13 cellular contexts compared by ENCODE assay signal in the genomic region with DNA sequence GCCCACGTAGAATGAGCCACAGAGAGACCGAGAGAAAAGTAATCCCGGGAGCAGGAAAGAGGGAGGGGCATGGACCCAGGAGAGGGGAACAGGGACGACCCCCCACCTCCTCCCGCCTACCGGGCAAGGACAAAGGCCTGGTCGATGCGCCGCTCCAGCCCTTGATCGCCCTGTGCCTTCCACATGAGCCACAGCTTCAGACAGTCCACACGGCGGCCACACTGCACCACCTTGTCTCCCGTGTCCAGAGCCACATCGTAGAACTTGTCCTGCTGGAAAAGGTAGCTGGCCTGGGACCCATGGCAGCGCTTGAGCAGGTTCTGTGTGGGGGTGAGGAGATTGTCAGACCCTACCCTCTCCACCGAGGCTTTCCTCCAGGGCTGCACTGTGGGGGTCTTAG. TPM values are rescaled to one million over a fixed set of nuclear protein-coding genes. Genes with fewer than 3 reads are reported as not detected.
DNase-seq lines count a peak whose midpoint lies in the region; ATAC-seq, FAIRE-seq and TF ChIP-seq lines count a peak whose summit lies in the region.
"Had no signal": no experiment of that assay in that cellular context is flagged by ENCODE, and none has a peak within 500 bp of the region (broad histone marks: within the 10 kb centered on the region; RNA-seq: fewer than 3 reads in every experiment).

No MANE protein-coding gene starts in this region.

- DNase-seq in DND-41 (no peak), K562 (ENCODE audit: extremely low read depth in 1 of 4, low spot score in 3 of 4) (no peak), osteocyte (ENCODE audit: extremely low spot score, unreplicated experiment) (peak; percentile 79), HCEC 1CT (no peak), iPS-NIHi7 (ENCODE audit: extremely low spot score) (no peak)

- in situ Hi-C loops in K562 (cut with MboI) = no loop called here

- no peak for TF ChIP-seq EP300 in K562 (IDR thresholded peaks at IDR 0.05; ENCODE audit: low read length)

- ATAC-seq in DND-41 (ENCODE audit: insufficient read depth, low read depth) (no peak), K562 (peak; percentile 32), GM19455 (IDR thresholded peaks at IDR 0.05; ENCODE audit: unreplicated experiment) (no peak)

- H3K36me3 Mint-ChIP-seq in osteocyte (ENCODE audit: unreplicated experiment) = peaks cover 13% of the 10 kb centered on the region
- H3K36me3 Mint-ChIP-seq: naive B cell had no signal

- 78% methylated on average over 16 of the region's 16 CpGs for WGBS in K562 (ENCODE audit: insufficient coverage, low coverage, missing lambda C conversion rate)

- H3K79me2 ChIP-seq in DND-41 (ENCODE audit: insufficient read depth, low read length) (no peaks in the 10 kb centered on the region), Loucy (ENCODE audit: insufficient read depth, low read length) (no peaks in the 10 kb centered on the region), K562 (ENCODE audit: control insufficient read depth, insufficient read depth, low read length) (no peaks in the 10 kb centered on the region)

- H3K9me2 ChIP-seq in Loucy (replicated peaks; ENCODE audit: low read depth, low read length) = no peaks in the 10 kb centered on the region

- no peak for TF ChIP-seq RAD21 in K562 (CRISPR knock-in tag; conservative IDR thresholded peaks at IDR 0.05 in 1 of 2, IDR thresholded peaks at IDR 0.05 in 1 of 2)

- TF ChIP-seq CTCF in DND-41 (IDR thresholded peaks at IDR 0.05; ENCODE audit: borderline replicate concordance, extremely low read depth, low read length, poor library complexity, severe bottlenecking) = no peak
- no peak for TF ChIP-seq CTCF in Loucy (conservative IDR thresholded peaks at IDR 0.05; ENCODE audit: low read length)
- no peak for TF ChIP-seq CTCF in K562 (IDR thresholded peaks at IDR 0.05 in 2 of 3, conservative IDR thresholded peaks at IDR 0.05 in 1 of 3; ENCODE audit: insufficient read depth in 2 of 3, low read depth in 1 of 3, low read length in 3 of 3)
- no peak for TF ChIP-seq CTCF in osteocyte (IDR thresholded peaks at IDR 0.05)

- H3K4me3 Mint-ChIP-seq in osteocyte (ENCODE audit: unreplicated experiment) = no peak overlapping the region
- H3K4me3 Mint-ChIP-seq: naive B cell had no signal

- no peak for FAIRE-seq in K562 (lab: Jason Lieb, UNC)

- H3K27me3 ChIP-seq in DND-41 (ENCODE audit: insufficient read depth, low read length, poor library complexity) = no peaks in the 10 kb centered on the region
- no peaks in the 10 kb centered on the region for H3K27me3 ChIP-seq in Loucy (ENCODE audit: insufficient read depth, low read length, poor library complexity, severe bottlenecking)
- H3K27me3 ChIP-seq in K562 (ENCODE audit: control insufficient read depth in 2 of 2, insufficient read depth in 2 of 2, low read length in 2 of 2) = no peaks in the 10 kb centered on the region
- H3K27me3 ChIP-seq: BE2C had no signal

- TF ChIP-seq POLR2A in K562 (conservative IDR thresholded peaks at IDR 0.05) = no peak

- POLR2A ChIA-PET in K562 (lab: Yijun Ruan, JAX) = interaction anchor here (0.6 to 2.7 kb wide), 15 partner anchors 9 to 1085 kb away, joined by 3 to 15 read pairs (median 3); partner anchors contain the start of genes CSAD, PFDN5, TARBP2 and ZNF740

- H3F3A ChIP-seq in Loucy (ENCODE audit: low read depth) = no peaks in the 10 kb centered on the region

- H4K20me1 ChIP-seq in DND-41 (ENCODE audit: insufficient read depth, low read length) (no peaks in the 10 kb centered on the region), Loucy (ENCODE audit: insufficient read depth, low read length, poor library complexity, severe bottlenecking) (no peaks in the 10 kb centered on the region), K562 (replicated peaks; ENCODE audit: control insufficient read depth, insufficient read depth, low read length) (no peaks in the 10 kb centered on the region)

- H3K27me3 Mint-ChIP-seq in osteocyte (ENCODE audit: unreplicated experiment) = no peaks in the 10 kb centered on the region
- H3K27me3 Mint-ChIP-seq: naive B cell had no signal

- H3K36me3 ChIP-seq in DND-41 (ENCODE audit: insufficient read depth, low read length) (no peaks in the 10 kb centered on the region), Loucy (ENCODE audit: insufficient read depth, low read length) (no peaks in the 10 kb centered on the region), K562 (ENCODE audit: control insufficient read depth, insufficient read depth, low read length) (no peaks in the 10 kb centered on the region)
- H3K36me3 ChIP-seq: BE2C, WERI-Rb-1 had no signal

- no peaks in the 10 kb centered on the region for H3K9me1 ChIP-seq in K562 (ENCODE audit: control insufficient read depth, insufficient read depth, low read length)

- H3K4me2 ChIP-seq in DND-41 (ENCODE audit: insufficient read depth, low read length) (peak overlapping the region; percentile 57), Loucy (ENCODE audit: low read depth, low read length, poor library complexity, severe bottlenecking) (peak overlapping the region; percentile 41), K562 (ENCODE audit: insufficient read depth, low read length) (peak overlapping the region; percentile 56)

- H3K4me1 Mint-ChIP-seq in osteocyte (ENCODE audit: unreplicated experiment) = peaks cover 6% of the 10 kb centered on the region

- intact Hi-C loops in K562 (cut with micrococcal nuclease) = loop anchor here (1.0 to 5.0 kb wide), 3 partner anchors 30 to 127 kb away; no protein-coding TSS in a partner anchor

- H3K9me3 Mint-ChIP-seq in osteocyte (ENCODE audit: unreplicated experiment) = no peaks in the 10 kb centered on the region
- H3K9me3 Mint-ChIP-seq: naive B cell had no signal

- no peaks in the 10 kb centered on the region for H3K9me3 ChIP-seq in DND-41 (ENCODE audit: insufficient read depth, low read length, severe bottlenecking)
- no peaks in the 10 kb centered on the region for H3K9me3 ChIP-seq in Loucy (ENCODE audit: insufficient read depth, low read depth, low read length)
- no peaks in the 10 kb centered on the region for H3K9me3 ChIP-seq in K562 (replicated peaks; ENCODE audit: control insufficient read depth, insufficient read depth, low read depth, low read length)
- H3K9me3 ChIP-seq: BE2C had no signal

- CTCF ChIA-PET in K562 (lab: Yijun Ruan, JAX; ENCODE audit: low intra/inter-chr PET ratio) = interaction anchor here (1.3 to 2.6 kb wide), 2 partner anchors 30 to 128 kb away, joined by 7 read pairs; no protein-coding TSS in a partner anchor

- H3K4me3 ChIP-seq in DND-41 (ENCODE audit: low read depth in 1 of 2, low read length in 2 of 2) = no peak overlapping the region
- no peak overlapping the region for H3K4me3 ChIP-seq in Loucy (ENCODE audit: low read length, poor library complexity, severe bottlenecking)
- H3K4me3 ChIP-seq in K562 = no peak overlapping the region
- H3K4me3 ChIP-seq: skin epidermis had no signal

- no peak overlapping the region for H3K27ac Mint-ChIP-seq in osteocyte (ENCODE audit: unreplicated experiment)

- H3K9ac ChIP-seq in DND-41 (ENCODE audit: low read depth, low read length) (peak overlapping the region; percentile 35), Loucy (ENCODE audit: low read depth, low read length, poor library complexity, severe bottlenecking) (peak overlapping the region; percentile 29), K562 (ENCODE audit: insufficient read depth in 1 of 2, low read depth in 2 of 2, low read length in 2 of 2) (peak overlapping the region; percentile 40 to 59)

- H3K4me1 ChIP-seq in DND-41 (ENCODE audit: insufficient read depth, low read length) = peaks cover 9% of the 10 kb centered on the region
- peaks cover 6% of the 10 kb centered on the region for H3K4me1 ChIP-seq in Loucy (ENCODE audit: insufficient read depth, low read length, poor library complexity, severe bottlenecking)
- peaks cover 11 to 16% of the 10 kb centered on the region in 2 experiments; a peak in 4 of 5 replicates for H3K4me1 ChIP-seq in K562 (replicated peaks in 1 of 2; ENCODE audit: control insufficient read depth in 2 of 2, insufficient read depth in 2 of 2, low read length in 2 of 2)
- H3K4me1 ChIP-seq: BE2C had no signal

- no TSS peak for BruUV-seq in K562 (replicated peaks; lab: Mats Ljungman, UMichigan)

- H2AFZ ChIP-seq in DND-41 (ENCODE audit: low read depth, low read length) = peak overlapping the region; percentile 95
- peak overlapping the region; percentile 86; the same call in 1 of the 2 replicates for H2AFZ ChIP-seq in Loucy (ENCODE audit: low read length)
- peak overlapping the region; percentile 91 for H2AFZ ChIP-seq in K562 (ENCODE audit: low read depth, low read length)

- peak overlapping the region; percentile 70 for H3K27ac ChIP-seq in DND-41 (ENCODE audit: low read length)
- H3K27ac ChIP-seq in K562 (ENCODE audit: extremely low read depth, low read depth, low read length) = peak overlapping the region; percentile 54; the same call in 1 of the 3 replicates
- H3K27ac ChIP-seq: skin epidermis had no signal

RNA-seq across cellular contexts. Expression of gene ZNF740, which starts 20.5 kb away (rescaled TPM):
- 77.6 and 121 TPM in 2 replicates for total RNA-seq in K562 (2011; cell fraction: chromatin; rRNA removed; ENCODE audit: low replicate concordance)
- total RNA-seq in K562 (2011; cell fraction: nucleolus; rRNA removed) = 62.2 and 65.9 TPM in 2 replicates
- 76.6 and 88.8 TPM in 2 replicates for total RNA-seq in K562 (2011; cell fraction: nucleoplasm; rRNA removed)
- 15.1 and 16.1 TPM in 2 replicates for total RNA-seq in K562 (2014; rRNA removed)
- total RNA-seq in K562 (2014; rRNA removed; fragmentation: Illumina TruSeq; extraction: Trizol) = 18.6 and 19.9 TPM in 2 replicates
- 13.3 and 13.6 TPM in 2 replicates for total RNA-seq in K562 (2015; rRNA removed; fragmentation: Illumina TruSeq; extraction: Trizol)
- 39.6 and 46.4 TPM in 2 replicates for total RNA-seq in K562 (2021)
- polyA plus RNA-seq in K562 (2011; rRNA removed) = 33.1 and 34.9 TPM in 2 replicates
- polyA plus RNA-seq in K562 (2011; cell fraction: cytosol; rRNA removed) = 9.6 and 17.0 TPM in 2 replicates
- 89.9 and 103 TPM in 2 replicates for polyA plus RNA-seq in K562 (2011; cell fraction: nucleus; rRNA removed)
- polyA plus RNA-seq in K562 (2012) = 12.8 and 21.6 TPM in 2 replicates
- polyA plus RNA-seq in K562 (2014; fragmentation: Illumina TruSeq; extraction: Trizol) = 19.2 and 21.0 TPM in 2 replicates
- polyA plus RNA-seq in K562 (2014; fragmentation: Nextera tagmentation; extraction: Ambion mirVana) = 1 to 10 TPM in 1 of 2 experiments, under 1 TPM in 1; 0.57 to 1.4 TPM
- 20.6 and 22.1 TPM in 2 replicates for polyA plus RNA-seq in K562 (2014; rRNA removed)
- polyA minus RNA-seq in K562 (2011; rRNA and poly(A)+ RNA removed) = 32.3 and 37.3 TPM in 2 replicates
- 8.2 and 9.2 TPM in 2 replicates for polyA minus RNA-seq in K562 (2011; cell fraction: cytosol; rRNA and poly(A)+ RNA removed)
- polyA minus RNA-seq in K562 (2011; cell fraction: nucleus; rRNA and poly(A)+ RNA removed) = 45.2 and 63.6 TPM in 2 replicates
- 39.6 and 55.4 TPM in 2 replicates for total RNA-seq in osteocyte

RNA-seq across cellular contexts. Expression of gene CSAD, which starts 20.7 kb away (rescaled TPM):
- 97.5 and 106 TPM in 2 replicates for total RNA-seq in K562 (2011; cell fraction: chromatin; rRNA removed; ENCODE audit: low replicate concordance)
- total RNA-seq in K562 (2011; cell fraction: nucleolus; rRNA removed) = 53.5 and 54.7 TPM in 2 replicates
- 60.6 and 65.8 TPM in 2 replicates for total RNA-seq in K562 (2011; cell fraction: nucleoplasm; rRNA removed)
- total RNA-seq in K562 (2014; rRNA removed) (8.1 and 8.5 TPM in 2 replicates), K562 (2014; rRNA removed; fragmentation: Illumina TruSeq; extraction: Trizol) (5.7 and 8.1 TPM in 2 replicates), K562 (2015; rRNA removed; fragmentation: Illumina TruSeq; extraction: Trizol) (6.7 and 7.0 TPM in 2 replicates), K562 (2021) (10.3 and 10.9 TPM in 2 replicates), osteocyte (45.0 and 47.0 TPM in 2 replicates)
- polyA plus RNA-seq in K562 (2011; rRNA removed) (19.6 and 26.6 TPM in 2 replicates), K562 (2014; fragmentation: Illumina TruSeq; extraction: Trizol) (11.1 and 16.8 TPM in 2 replicates), K562 (2014; fragmentation: Nextera tagmentation; extraction: Ambion mirVana) (1 to 10 TPM; 1.8 to 2.4 TPM), K562 (2014; rRNA removed) (17.1 TPM in 2 replicates)
- polyA plus RNA-seq in K562 (2011; cell fraction: cytosol; rRNA removed) = 5.5 and 11.5 TPM in 2 replicates
- 109 and 129 TPM in 2 replicates for polyA plus RNA-seq in K562 (2011; cell fraction: nucleus; rRNA removed)
- 7.6 and 29.6 TPM in 2 replicates for polyA plus RNA-seq in K562 (2012)
- 6.1 and 7.9 TPM in 2 replicates for polyA minus RNA-seq in K562 (2011; rRNA and poly(A)+ RNA removed)
- 6.1 TPM in 1 of 2 replicates, not detected in the other for polyA minus RNA-seq in K562 (2011; cell fraction: cytosol; rRNA and poly(A)+ RNA removed)
- polyA minus RNA-seq in K562 (2011; cell fraction: nucleus; rRNA and poly(A)+ RNA removed) = 14.8 and 19.5 TPM in 2 replicates

RNA-seq across cellular contexts. Expression of gene ITGB7, which starts 47.1 kb away (rescaled TPM):
- 1.7 and 4.1 TPM in 2 replicates for total RNA-seq in K562 (2011; cell fraction: chromatin; rRNA removed; ENCODE audit: low replicate concordance)
- total RNA-seq in K562 (2011; cell fraction: nucleolus; rRNA removed) = 3.6 and 8.2 TPM in 2 replicates
- total RNA-seq in K562 (2011; cell fraction: nucleoplasm; rRNA removed) = 2.3 and 2.7 TPM in 2 replicates
- total RNA-seq in K562 (2014; rRNA removed) (1.3 and 1.9 TPM in 2 replicates), K562 (2014; rRNA removed; fragmentation: Illumina TruSeq; extraction: Trizol) (0.41 and 0.55 TPM in 2 replicates), K562 (2015; rRNA removed; fragmentation: Illumina TruSeq; extraction: Trizol) (0.54 and 0.64 TPM in 2 replicates), K562 (2021) (2.0 and 3.5 TPM in 2 replicates), osteocyte (0.83 TPM in 1 of 2 replicates, not detected in the other)
- polyA plus RNA-seq in K562 (2011; rRNA removed) (0.98 and 1.5 TPM in 2 replicates), K562 (2014; fragmentation: Illumina TruSeq; extraction: Trizol) (0.57 and 0.67 TPM in 2 replicates), K562 (2014; fragmentation: Nextera tagmentation; extraction: Ambion mirVana) (under 1 TPM; 0.06 to 0.10 TPM), K562 (2014; rRNA removed) (1.2 and 1.9 TPM in 2 replicates)
- 1.2 and 2.2 TPM in 2 replicates for polyA plus RNA-seq in K562 (2011; cell fraction: cytosol; rRNA removed)
- 3.1 and 4.5 TPM in 2 replicates for polyA plus RNA-seq in K562 (2011; cell fraction: nucleus; rRNA removed)
- polyA plus RNA-seq in K562 (2012) = 0.82 and 1.4 TPM in 2 replicates
- polyA minus RNA-seq in K562 (2011; rRNA and poly(A)+ RNA removed) = 1.2 and 1.3 TPM in 2 replicates
- 0.95 and 2.7 TPM in 2 replicates for polyA minus RNA-seq in K562 (2011; cell fraction: cytosol; rRNA and poly(A)+ RNA removed)
- 0.89 and 1.2 TPM in 2 replicates for polyA minus RNA-seq in K562 (2011; cell fraction: nucleus; rRNA and poly(A)+ RNA removed)
- total RNA-seq: HT1080 had no signal

RNA-seq across cellular contexts. Expression of gene SOAT2, which starts 56.7 kb away (rescaled TPM):
- total RNA-seq in K562 (2011; cell fraction: chromatin; rRNA removed; ENCODE audit: low replicate concordance) = not detected in 2 replicates
- not detected in 2 replicates for total RNA-seq in K562 (2011; cell fraction: nucleolus; rRNA removed)
- total RNA-seq in K562 (2011; cell fraction: nucleoplasm; rRNA removed) = 0.38 TPM in 1 of 2 replicates, not detected in the other
- total RNA-seq in K562 (2014; rRNA removed) = not detected in 2 replicates
- total RNA-seq in K562 (2014; rRNA removed; fragmentation: Illumina TruSeq; extraction: Trizol) = not detected in 2 replicates
- total RNA-seq in K562 (2015; rRNA removed; fragmentation: Illumina TruSeq; extraction: Trizol) = not detected in 2 replicates
- total RNA-seq in K562 (2021) = not detected in 2 replicates
- not detected in 2 replicates for polyA plus RNA-seq in K562 (2011; rRNA removed)
- not detected in 2 replicates for polyA plus RNA-seq in K562 (2011; cell fraction: cytosol; rRNA removed)
- polyA plus RNA-seq in K562 (2011; cell fraction: nucleus; rRNA removed) = not detected in 2 replicates
- polyA plus RNA-seq in K562 (2012) = not detected in 2 replicates
- polyA plus RNA-seq in K562 (2014; fragmentation: Illumina TruSeq; extraction: Trizol) = not detected in 2 replicates
- not detected for polyA plus RNA-seq in K562 (2014; fragmentation: Nextera tagmentation; extraction: Ambion mirVana)
- 0.04 TPM in 1 of 2 replicates, not detected in the other for polyA plus RNA-seq in K562 (2014; rRNA removed)
- not detected in 2 replicates for polyA minus RNA-seq in K562 (2011; rRNA and poly(A)+ RNA removed)
- polyA minus RNA-seq in K562 (2011; cell fraction: cytosol; rRNA and poly(A)+ RNA removed) = not detected in 2 replicates
- not detected in 2 replicates for polyA minus RNA-seq in K562 (2011; cell fraction: nucleus; rRNA and poly(A)+ RNA removed)
- not detected in 2 replicates for total RNA-seq in osteocyte
- total RNA-seq: HT1080, kidney epithelial cell had no signal
